8 cellular contexts compared by ENCODE assay signal in the genomic region with DNA sequence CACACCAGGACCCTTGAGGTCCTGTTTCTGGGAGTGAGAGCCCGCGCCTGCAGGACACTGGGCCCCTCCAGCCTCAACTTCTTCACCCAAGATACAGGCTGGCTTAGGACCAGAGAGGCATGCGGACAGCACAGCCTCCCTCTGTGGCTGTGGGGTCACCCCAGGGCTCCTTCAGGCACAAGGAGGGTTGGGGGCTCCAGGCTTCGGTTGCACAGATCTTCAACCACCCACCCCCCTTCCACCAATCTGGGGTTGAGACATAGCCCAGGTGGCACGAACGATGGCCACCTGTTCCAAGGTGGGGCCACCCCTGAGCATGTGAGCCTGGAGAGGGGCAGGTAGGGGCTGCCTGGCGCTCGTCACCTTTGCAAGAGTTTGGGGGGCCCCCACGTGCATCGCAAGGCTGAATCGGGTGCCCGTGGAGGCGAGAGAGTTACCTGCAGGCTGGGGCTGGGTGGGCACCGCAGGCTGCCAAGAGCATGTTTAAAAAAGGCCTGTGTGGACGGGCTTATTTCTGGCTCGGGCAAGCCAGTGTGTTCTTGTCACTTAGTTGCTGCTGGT. TPM values are rescaled to one million over a fixed set of nuclear protein-coding genes. Genes with fewer than 3 reads are reported as not detected.
DNase-seq lines count a peak whose midpoint lies in the region; ATAC-seq, FAIRE-seq and TF ChIP-seq lines count a peak whose summit lies in the region.

No MANE protein-coding gene starts in this region.

- H3K79me2 ChIP-seq in PC-9 (ENCODE audit: low read depth), result no peaks in the 10 kb centered on the region

- H3K4me2 ChIP-seq in PC-9, result peak overlapping the region; percentile 75

- peaks cover 0 to 4% (median 0%) of the 10 kb centered on the region in 3 donors for H3K36me3 Mint-ChIP-seq in CD8-positive, alpha-beta memory T cell

- ATAC-seq in pancreas (no peak), GM19452 (IDR thresholded peaks at IDR 0.05; ENCODE audit: unreplicated experiment) (no peak), HG03097 (IDR thresholded peaks at IDR 0.05; ENCODE audit: low FRiP score, unreplicated experiment) (no peak), GM21390 (IDR thresholded peaks at IDR 0.05; ENCODE audit: unreplicated experiment) (no peak)

- peaks cover 22 to 58% (median 30%) of the 10 kb centered on the region in 3 donors for H3K4me1 Mint-ChIP-seq in CD8-positive, alpha-beta memory T cell

- no peak for FAIRE-seq in pancreas (lab: Jason Lieb, UNC)

- no TSS peak for BruUV-seq in PC-9 (replicated peaks; lab: Mats Ljungman, UMichigan)

- no peaks in the 10 kb centered on the region for H3K9me3 Mint-ChIP-seq in CD8-positive, alpha-beta memory T cell

- intact Hi-C loops in PC-9 (cut with micrococcal nuclease; ENCODE audit: unreplicated experiment), result no loop called here
- intact Hi-C loops in pancreas (cut with DNase I), result no loop called here

- DNase-seq in CD8-positive, alpha-beta memory T cell, result no peak
- DNase-seq in PC-9 (no peak), pancreas (no peak), AML-193 (lab: John Stamatoyannopoulos, UW) (no peak)

- no peak overlapping the region for H2AFZ ChIP-seq in PC-9

- TF ChIP-seq CTCF in PC-9 (conservative IDR thresholded peaks at IDR 0.05) (no peak), pancreas (IDR thresholded peaks at IDR 0.05) (no peak)

- H3K4me3 ChIP-seq in CD8-positive, alpha-beta memory T cell (ENCODE audit: low read length), result peak overlapping the region; percentile 60
- H3K4me3 ChIP-seq in PC-9 (peak overlapping the region; percentile 58), esophagus (ENCODE audit: low read depth in 1 of 2, low read length in 2 of 2) (peak overlapping the region; percentile 82), pancreas (peak overlapping the region; percentile 84 to 99 (median 96))

- CTCF ChIA-PET in CD8-positive, alpha-beta memory T cell (lab: Charles Lee), result interaction anchor here (0.7 kb wide), 1 partner anchor 163 kb away, joined by 3 read pairs; no protein-coding TSS in a partner anchor
- CTCF ChIA-PET in PC-9 (lab: Charles Lee), result no interaction called here

- 35 to 53% methylated on average over 16 of the region's 16 CpGs for WGBS in esophagus, 2 donors
- 42 to 44% methylated on average over 16 of the region's 16 CpGs for WGBS in pancreas, 2 donors

- peak overlapping the region in 7 of 8 donors; percentile 29 to 78 (median 51) for H3K27ac Mint-ChIP-seq in CD8-positive, alpha-beta memory T cell

- POLR2A ChIA-PET in CD8-positive, alpha-beta memory T cell (lab: Charles Lee), result interaction anchor here (0.7 kb wide), 1 partner anchor 159 kb away, joined by 7 read pairs; no protein-coding TSS in a partner anchor
- POLR2A ChIA-PET in PC-9 (lab: Charles Lee; ENCODE audit: unreplicated experiment), result no interaction called here

- peaks cover 38% of the 10 kb centered on the region for H3K4me1 ChIP-seq in CD8-positive, alpha-beta memory T cell (ENCODE audit: insufficient read depth, low read length)
- H3K4me1 ChIP-seq in PC-9 (replicated peaks; ENCODE audit: insufficient read depth) (no peaks in the 10 kb centered on the region; the same call in 1 of the 2 replicates), esophagus (ENCODE audit: control insufficient read depth in 2 of 2, insufficient read depth in 2 of 2, low read length in 1 of 2) (peaks cover 22 to 43% of the 10 kb centered on the region in 2 donors), pancreas (peaks cover 0 to 6% (median 6%) of the 10 kb centered on the region in 3 donors)

- H3K9me2 ChIP-seq in PC-9 (ENCODE audit: insufficient read depth), result no peaks in the 10 kb centered on the region

- no peaks in the 10 kb centered on the region for H3K27me3 Mint-ChIP-seq in CD8-positive, alpha-beta memory T cell

- no peaks in the 10 kb centered on the region for H3K9me3 ChIP-seq in CD8-positive, alpha-beta memory T cell (ENCODE audit: low read length)
- H3K9me3 ChIP-seq in PC-9 (ENCODE audit: insufficient read depth, low read depth) (no peaks in the 10 kb centered on the region), esophagus (ENCODE audit: control insufficient read depth in 2 of 2, insufficient read depth in 1 of 2, low read depth in 1 of 2, low read length in 1 of 2) (no peaks in the 10 kb centered on the region), pancreas (no peaks in the 10 kb centered on the region)

- peak overlapping the region; percentile 67 to 88 (median 79) for H3K4me3 Mint-ChIP-seq in CD8-positive, alpha-beta memory T cell

- H3F3A ChIP-seq in PC-9 (ENCODE audit: insufficient read depth, low read depth), result peaks cover 8% of the 10 kb centered on the region; the same call in 1 of the 2 replicates

- H3K27ac ChIP-seq in CD8-positive, alpha-beta memory T cell (ENCODE audit: low read depth, low read length), result peak overlapping the region; percentile 68
- no peak overlapping the region for H3K27ac ChIP-seq in PC-9
- H3K27ac ChIP-seq in esophagus (ENCODE audit: low read depth in 2 of 2, low read length in 1 of 2), result peak overlapping the region in 1 of 2 donors; percentile 73
- peak overlapping the region in 1 of 4 donors; percentile 42 for H3K27ac ChIP-seq in pancreas

- H4K20me1 ChIP-seq in PC-9 (ENCODE audit: insufficient read depth), result peaks cover 7% of the 10 kb centered on the region; the same call in 1 of the 2 replicates

- H3K36me3 ChIP-seq in CD8-positive, alpha-beta memory T cell (ENCODE audit: insufficient read depth, low read length), result no peaks in the 10 kb centered on the region
- H3K36me3 ChIP-seq in PC-9 (ENCODE audit: low read depth) (no peaks in the 10 kb centered on the region), esophagus (ENCODE audit: control insufficient read depth in 2 of 2, insufficient read depth in 2 of 2, low read length in 1 of 2) (peaks cover 0 to 4% of the 10 kb centered on the region in 2 donors), pancreas (no peaks in the 10 kb centered on the region)

- H3K27me3 ChIP-seq in CD8-positive, alpha-beta memory T cell (ENCODE audit: insufficient read depth, low read length, poor library complexity, severe bottlenecking), result no peaks in the 10 kb centered on the region
- no peaks in the 10 kb centered on the region for H3K27me3 ChIP-seq in PC-9 (ENCODE audit: insufficient read depth, low read depth)
- H3K27me3 ChIP-seq in esophagus (ENCODE audit: control insufficient read depth in 1 of 2, insufficient read depth in 2 of 2, low read length in 2 of 2), result no peaks in the 10 kb centered on the region
- H3K27me3 ChIP-seq in pancreas, result no peaks in the 10 kb centered on the region

RNA-seq across cellular contexts. Expression of a gene that starts 1.2 kb away (rescaled TPM):
- total RNA-seq in CD8-positive, alpha-beta memory T cell, result 10 to 100 TPM; 74.7 to 80.7 TPM
- polyA plus RNA-seq in CD8-positive, alpha-beta memory T cell, result 4.4 TPM
- total RNA-seq in PC-9 (2021), result 34.4 and 46.8 TPM in 2 replicates
- 10 to 100 TPM; 21.3 to 33.6 TPM for polyA plus RNA-seq in esophagus
- total RNA-seq in pancreas, result 10 to 100 TPM; 20.0 to 37.7 (median 25.0) TPM
- polyA plus RNA-seq in pancreas, result 10 to 100 TPM; 47.7 to 51.8 TPM

RNA-seq across cellular contexts. Expression of a gene that starts 15.7 kb away (rescaled TPM):
- total RNA-seq in CD8-positive, alpha-beta memory T cell, result 100 to 1,000 TPM; 108 to 121 TPM
- 35.6 TPM for polyA plus RNA-seq in CD8-positive, alpha-beta memory T cell
- 31.5 and 32.7 TPM in 2 replicates for total RNA-seq in PC-9 (2021)
- 10 to 100 TPM; 41.1 to 77.1 TPM for polyA plus RNA-seq in esophagus
- 10 to 100 TPM; 23.8 to 37.3 (median 30.1) TPM for total RNA-seq in pancreas
- polyA plus RNA-seq in pancreas, result 100 to 1,000 TPM; 120 TPM

RNA-seq across cellular contexts. Expression of a gene that starts 16.9 kb away (rescaled TPM):
- total RNA-seq in CD8-positive, alpha-beta memory T cell, result 100 to 1,000 TPM; 436 to 459 TPM
- polyA plus RNA-seq in CD8-positive, alpha-beta memory T cell, result 102 TPM
- total RNA-seq in PC-9 (2021), result 168 and 175 TPM in 2 replicates
- polyA plus RNA-seq in esophagus, result 100 to 1,000 TPM in 1 of 2 donors, 10 to 100 TPM in 1; 49.2 to 136 TPM
- 10 to 100 TPM; 25.1 to 40.4 (median 34.3) TPM for total RNA-seq in pancreas
- 10 to 100 TPM; 26.8 to 44.0 TPM for polyA plus RNA-seq in pancreas

RNA-seq across cellular contexts. Expression of a gene that starts 18.1 kb away (rescaled TPM):
- total RNA-seq in CD8-positive, alpha-beta memory T cell, result not detected
- polyA plus RNA-seq in CD8-positive, alpha-beta memory T cell, result not detected
- not detected in 2 replicates for total RNA-seq in PC-9 (2021)
- polyA plus RNA-seq in esophagus, result under 1 TPM; 0.35 to 0.65 TPM
- 1 to 10 TPM in 1 of 6 donors, under 1 TPM in 4, not detected in 1; 0.31 to 1.0 (median 0.38) TPM for total RNA-seq in pancreas
- 1 to 10 TPM; 5.2 to 7.1 TPM for polyA plus RNA-seq in pancreas

RNA-seq across cellular contexts. Expression of a gene that starts 52.7 kb away (rescaled TPM):
- 10 to 100 TPM; 68.6 to 73.8 TPM for total RNA-seq in CD8-positive, alpha-beta memory T cell
- polyA plus RNA-seq in CD8-positive, alpha-beta memory T cell, result 10.6 TPM
- total RNA-seq in PC-9 (2021), result 31.9 and 34.7 TPM in 2 replicates
- polyA plus RNA-seq in esophagus, result 10 to 100 TPM; 14.1 to 21.6 TPM
- 10 to 100 TPM; 14.9 to 23.5 (median 16.4) TPM for total RNA-seq in pancreas
- polyA plus RNA-seq in pancreas, result 10 to 100 TPM; 31.3 to 31.9 TPM
